In the genomic region with DNA sequence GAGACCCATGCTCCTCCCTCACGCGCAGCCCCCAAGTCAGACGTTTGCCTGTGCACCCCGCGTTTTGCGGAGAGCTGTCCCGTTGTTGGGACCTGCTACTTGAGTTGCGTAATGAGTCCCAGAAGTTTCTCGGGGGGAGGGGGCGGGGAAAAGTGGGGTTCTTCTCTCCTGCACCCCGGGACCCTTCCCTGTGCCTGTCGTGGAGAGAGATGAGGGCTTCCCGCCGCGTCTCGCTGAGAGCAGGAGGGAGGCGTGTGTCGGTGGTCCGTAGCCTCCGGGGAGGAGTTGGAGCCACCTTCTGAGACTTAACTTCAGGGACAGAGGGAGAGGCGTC, we compare ENCODE assay signal across 8 cellular contexts. TPM values are rescaled to one million over a fixed set of nuclear protein-coding genes. Genes with fewer than 3 reads are reported as not detected.
A peak's percentile ranks its signal among the peaks of the same experiment; 100 is the strongest.
DNase-seq lines count a peak whose midpoint lies in the region; ATAC-seq, FAIRE-seq and TF ChIP-seq lines count a peak whose summit lies in the region.

No MANE protein-coding gene starts in this region.

- H4K20me1 ChIP-seq in astrocyte (ENCODE audit: insufficient read depth, low read length): peaks cover 6% of the 10 kb centered on the region

- H3K4me2 ChIP-seq in astrocyte (ENCODE audit: low read length): peak overlapping the region; percentile 84

- H3K4me1 Mint-ChIP-seq in astrocyte (ENCODE audit: low read depth, unreplicated experiment): peaks cover 14% of the 10 kb centered on the region

- ATAC-seq in GM18868 (IDR thresholded peaks at IDR 0.05; ENCODE audit: unreplicated experiment): peak; percentile 0

- peak overlapping the region; percentile 90 for H3K27ac Mint-ChIP-seq in astrocyte (ENCODE audit: unreplicated experiment)

- H3K79me2 ChIP-seq in astrocyte (ENCODE audit: insufficient read depth, low read length): no peaks in the 10 kb centered on the region

- peak overlapping the region; percentile 90 for H2AFZ ChIP-seq in astrocyte (ENCODE audit: low read depth, low read length)

- in situ Hi-C loops in GM13976 (cut with MboI; ENCODE audit: low sequenced_read_pairs, unreplicated experiment): loop anchor here (5.0 to 25.0 kb wide), 2 partner anchors 157 to 502 kb away; no protein-coding TSS in a partner anchor

- H3K4me3 Mint-ChIP-seq in astrocyte (ENCODE audit: unreplicated experiment): peak overlapping the region; percentile 89

- H3K27me3 Mint-ChIP-seq in astrocyte (ENCODE audit: low read depth, unreplicated experiment): no peaks in the 10 kb centered on the region

- no peak for TF ChIP-seq CTCF in astrocyte (IDR thresholded peaks at IDR 0.05; ENCODE audit: insufficient read depth, low read depth, low read length)
- no peak for TF ChIP-seq CTCF in GM13976 (IDR thresholded peaks at IDR 0.05; ENCODE audit: borderline replicate concordance, control extremely low read depth, extremely low read depth, insufficient read depth, missing control alignments)

- H3K36me3 Mint-ChIP-seq in astrocyte (ENCODE audit: low read depth, unreplicated experiment): no peaks in the 10 kb centered on the region

- no peak for DNase-seq in astrocyte (ENCODE audit: low read depth)
- peak; percentile 35 for DNase-seq in stimulated activated CD4-positive, alpha-beta T cell treated with anti-CD3 and anti-CD28 coated beads, Interleukin-4, amount 100 ng/mL, for 1 hour
- no peak for DNase-seq in NCI-H1105 (lab: John Stamatoyannopoulos, UW)
- no peak for DNase-seq in OCI-M2 (lab: John Stamatoyannopoulos, UW; ENCODE audit: unreplicated experiment)
- DNase-seq in GM13976 (ENCODE audit: low spot score): no peak

- H3K36me3 ChIP-seq in KOPT-K1 (ENCODE audit: insufficient read depth, low read length): no peaks in the 10 kb centered on the region
- no peaks in the 10 kb centered on the region for H3K36me3 ChIP-seq in astrocyte (ENCODE audit: insufficient read depth, low read length)

- no peaks in the 10 kb centered on the region for H3K9me3 Mint-ChIP-seq in astrocyte (ENCODE audit: unreplicated experiment)

- FAIRE-seq in astrocyte (lab: Jason Lieb, UNC): no peak

- peak overlapping the region; percentile 72 for H3K4me3 ChIP-seq in astrocyte (ENCODE audit: insufficient read depth, low read depth, low read length)
- peak overlapping the region; percentile 88 for H3K4me3 ChIP-seq in iPS-18c (ENCODE audit: insufficient read depth, low read depth, low read length)

- H3K27ac ChIP-seq in KOPT-K1 (ENCODE audit: low read depth, low read length, poor library complexity, severe bottlenecking) (peak overlapping the region; percentile 76), astrocyte (ENCODE audit: low read depth, low read length) (peak overlapping the region; percentile 57)

- H3K9me3 ChIP-seq in KOPT-K1 (ENCODE audit: insufficient read depth, low read length, poor library complexity, severe bottlenecking) (no peaks in the 10 kb centered on the region), astrocyte (ENCODE audit: insufficient read depth, low read depth, low read length) (no peaks in the 10 kb centered on the region), iPS-18c (ENCODE audit: control insufficient read depth, insufficient read depth, low read length) (no peaks in the 10 kb centered on the region)

- peaks cover 15% of the 10 kb centered on the region for H3K4me1 ChIP-seq in astrocyte (ENCODE audit: insufficient read depth, low read length)

- peak overlapping the region; percentile 84 for H3K9ac ChIP-seq in astrocyte (ENCODE audit: low read length)

- no peaks in the 10 kb centered on the region for H3K27me3 ChIP-seq in astrocyte (ENCODE audit: insufficient read depth, low read length)

RNA-seq across cellular contexts. Expression of gene AFF1, which starts 0.7 kb away (rescaled TPM):
- total RNA-seq in astrocyte: 55.3 and 58.2 TPM in 2 replicates

RNA-seq across cellular contexts. Expression of gene C4orf36, which starts 43.2 kb away (rescaled TPM):
- not detected in 2 replicates for total RNA-seq in astrocyte
